In genomic region chr1:21651214-21652042, GRCh38 we compare ENCODE assay signal across 9 cellular contexts. TPM values are rescaled to one million over a fixed set of nuclear protein-coding genes. Genes with fewer than 3 reads are reported as not detected.
A peak's percentile ranks its signal among the peaks of the same experiment; 100 is the strongest.
DNase-seq lines count a peak whose midpoint lies in the region; ATAC-seq and TF ChIP-seq lines count a peak whose summit lies in the region.
"Had no signal": no experiment of that assay in that cellular context is flagged by ENCODE, and none has a peak within 500 bp of the region (broad histone marks: within the 10 kb centered on the region; RNA-seq: fewer than 3 reads in every experiment).

No MANE protein-coding gene starts in this region.

- intact Hi-C loops in left cardiac atrium (cut with DNase I) (loop anchor here (5.0 to 10.0 kb wide), 3 partner anchors 77 to 139 kb away; no protein-coding TSS in a partner anchor), sciatic nerve (cut with DNase I) (no loop called here)

- H3K27ac Mint-ChIP-seq in activated naive CD8-positive, alpha-beta T cell = peak overlapping the region; percentile 38

- H3K36me3 ChIP-seq in GM06990 (ENCODE audit: control insufficient read depth, insufficient read depth, low read length) = no peaks in the 10 kb centered on the region
- H3K36me3 ChIP-seq: uterus had no signal

- peaks cover 14% of the 10 kb centered on the region for H3K4me1 Mint-ChIP-seq in activated naive CD8-positive, alpha-beta T cell (ENCODE audit: low read depth)

- ATAC-seq in left cardiac atrium (peak; percentile 68 to 78), sciatic nerve (peak; percentile 47), HG03571 (IDR thresholded peaks at IDR 0.05; ENCODE audit: unreplicated experiment) (no peak)

- peak overlapping the region; percentile 48 for H3K4me3 ChIP-seq in GM06990 (replicated peaks; ENCODE audit: low read depth, low read length)

- no peaks in the 10 kb centered on the region for H3K9me3 Mint-ChIP-seq in activated naive CD8-positive, alpha-beta T cell (ENCODE audit: low read depth)

- peaks cover 2% of the 10 kb centered on the region for H3K27me3 ChIP-seq in GM06990 (replicated peaks; ENCODE audit: control insufficient read depth, insufficient read depth, low read length)
- H3K27me3 ChIP-seq: uterus had no signal

- TF ChIP-seq CTCF in GM06990 (IDR thresholded peaks at IDR 0.05; ENCODE audit: insufficient read depth, low read length, poor library complexity, severe bottlenecking) = no peak

- H3K27me3 Mint-ChIP-seq in activated naive CD8-positive, alpha-beta T cell = peaks cover 15% of the 10 kb centered on the region

- peak overlapping the region; percentile 93 for H3K4me3 Mint-ChIP-seq in activated naive CD8-positive, alpha-beta T cell

- no peaks in the 10 kb centered on the region for H3K36me3 Mint-ChIP-seq in activated naive CD8-positive, alpha-beta T cell

- DNase-seq in GM06990 (ENCODE audit: extremely low read depth, insufficient read length) = peak; percentile 37
- peak; percentile 67 for DNase-seq in NCI-H748 (lab: John Stamatoyannopoulos, UW; ENCODE audit: unreplicated experiment)
- no peak for DNase-seq in left cardiac atrium
- peak; percentile 68 for DNase-seq in sciatic nerve (ENCODE audit: low spot score)
- no peak for DNase-seq in DMS153 (lab: John Stamatoyannopoulos, UW)
- no peak for DNase-seq in HuH-7 (ENCODE audit: low spot score)

RNA-seq across cellular contexts. Expression of gene RAP1GAP, which starts 17.7 kb away (rescaled TPM):
- total RNA-seq in left cardiac atrium (10 to 100 TPM; 10.5 to 16.4 TPM), sciatic nerve (14.7 TPM)

Comparison
In these comparisons a context has a peak if more than half of its experiments do, and no peak if none do; other contexts are left out.
1. DNase-seq: peak in GM06990 (single experiment), NCI-H748 (single experiment) and sciatic nerve (single experiment); none in left cardiac atrium (single experiment), DMS153 (single experiment) and HuH-7 (single experiment).